In genomic region chr3:130043694-130044093, GRCh38 we compare ENCODE assay signal across 7 cellular contexts. TPM values are rescaled to one million over a fixed set of nuclear protein-coding genes. Genes with fewer than 3 reads are reported as not detected.
"Had no signal": no experiment of that assay in that cellular context is flagged by ENCODE, and none has a peak within 500 bp of the region (broad histone marks: within the 10 kb centered on the region; RNA-seq: fewer than 3 reads in every experiment).

No MANE protein-coding gene starts in this region.

RNA-seq across cellular contexts. Expression of gene ALG1L2, which starts 37.9 kb away (rescaled TPM):
- total RNA-seq: LHCN-M2, MCF 10A, NCI-H460, Right ventricle myocardium inferior, RPMI7951, SJCRH30, SK-MEL-5 had no signal
